ENCODE assay signal across 15 cellular contexts in genomic region chr18:7855671-7856070, GRCh38.
"Had no signal": no experiment of that assay in that cellular context is flagged by ENCODE, and none has a peak within 500 bp of the region (broad histone marks: within the 10 kb centered on the region; RNA-seq: fewer than 3 reads in every experiment).

No MANE protein-coding gene starts in this region.

- H3K27ac ChIP-seq: hepatocyte, tibial artery had no signal

- ATAC-seq: activated CD8-positive, alpha-beta T cell treated with anti-CD3 and anti-CD28 coated beads, Interleukin-2, amount 10 ng/mL, durations not matched to agents 7 days and 5 days; activated naive CD8-positive, alpha-beta T cell treated with anti-CD3 and anti-CD28 coated beads, Interleukin-2, amount 50 U/mL, for 24 hours; activated T-cell treated with anti-CD3 and anti-CD28 coated beads, Interleukin-2, amount 50 U/mL, for 4 hours; effector memory CD8-positive, alpha-beta T cell had no signal

- H3K9me3 ChIP-seq: tibial artery had no signal

- H3K36me3 ChIP-seq: brain microvascular endothelial cell, tibial artery had no signal

- DNase-seq: activated CD4-positive, alpha-beta T cell treated with anti-CD3 and anti-CD28 coated beads, Interleukin-2, amount 10 ng/mL, durations not matched to agents 24 days and 14 days; activated CD8-positive, alpha-beta T cell treated with anti-CD3 and anti-CD28 coated beads, Interleukin-2, amount 10 ng/mL, durations not matched to agents 7 days and 5 days; activated effector memory CD4-positive, alpha-beta T cell treated with Interleukin-2 at 50 U/mL for 16 hours; activated naive CD4-positive, alpha-beta T cell treated with anti-CD3 and anti-CD28 coated beads, Interleukin-2, amount 10 ng/mL, durations not matched to agents 7 days and 5 days; activated naive CD8-positive, alpha-beta T cell treated with anti-CD3 and anti-CD28 coated beads, Interleukin-2, amount 50 U/mL, for 24 hours; activated T-cell treated with anti-CD3 and anti-CD28 coated beads, Interleukin-2, amount 50 U/mL, for 4 hours; anterior cingulate cortex; brain microvascular endothelial cell; effector memory CD8-positive, alpha-beta T cell; nephron progenitor cell; nucleus accumbens; stimulated activated CD8-positive, alpha-beta memory T cell treated with anti-CD3 and anti-CD28 coated beads, Interleukin-4, amount 100 ng/mL, for 48 hours; stimulated activated naive CD4-positive, alpha-beta T cell treated with Interleukin-2 at 50 U/mL for 16 hours; tibial artery had no signal

- H3K27me3 ChIP-seq: brain microvascular endothelial cell, hepatocyte, tibial artery had no signal

- H2AFZ ChIP-seq: hepatocyte had no signal

- H3K4me2 ChIP-seq: hepatocyte had no signal

- H3K4me3 ChIP-seq: hepatocyte, tibial artery had no signal
